ENCODE assay signal across 30 cellular contexts in the genomic region with DNA sequence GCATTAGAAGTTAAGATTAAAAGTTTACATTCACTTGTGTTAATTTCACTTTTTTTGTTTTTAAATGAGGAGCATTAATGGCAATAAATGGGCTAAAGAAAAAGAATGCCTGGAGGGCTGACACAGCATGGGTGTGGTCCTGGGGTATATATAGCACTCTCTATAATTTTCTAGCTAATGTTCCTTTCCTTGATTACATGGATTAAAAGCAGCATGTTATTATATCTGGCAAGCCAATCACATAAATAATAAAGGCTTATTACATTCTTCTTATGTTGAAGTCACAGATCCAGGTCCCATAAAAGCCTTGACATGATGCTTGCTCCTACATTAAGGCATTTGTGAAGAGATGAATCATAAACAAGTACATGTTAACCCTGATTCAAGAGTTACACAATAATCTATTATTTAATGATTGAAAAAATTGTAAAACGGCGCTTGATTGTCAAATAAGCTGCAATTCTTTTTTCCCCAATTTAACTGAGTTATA.
DNase-seq lines count a peak whose midpoint lies in the region; ATAC-seq and TF ChIP-seq lines count a peak whose summit lies in the region.
"Had no signal": no experiment of that assay in that cellular context is flagged by ENCODE, and none has a peak within 500 bp of the region (broad histone marks: within the 10 kb centered on the region; RNA-seq: fewer than 3 reads in every experiment).

No MANE protein-coding gene starts in this region.

- H3K27ac Mint-ChIP-seq in neural progenitor cell (no peak overlapping the region), osteocyte (ENCODE audit: unreplicated experiment) (no peak overlapping the region)
- H3K27ac Mint-ChIP-seq: activated CD8-positive, alpha-beta T cell treated with anti-CD3 and anti-CD28 coated beads for 36 hours; activated naive CD4-positive, alpha-beta T cell treated with anti-CD3 and anti-CD28 coated beads, Interleukin-2, amount 10 ng/mL, durations not matched to agents 7 days and 5 days; CD8-positive, alpha-beta memory T cell; stimulated activated effector memory CD8-positive, alpha-beta T cell treated with anti-CD3 and anti-CD28 coated beads, Interleukin-12 subunit alpha, Interleukin-12 subunit beta, amount 100 ng/mL, for 72 hours; T-helper 2 cell treated with Interferon-gamma antibody and Interleukin-4, amounts not matched to agents 5 μg/mL and 100 μg/mL, for 36 hours had no signal

- H3K4me3 Mint-ChIP-seq in neural progenitor cell = no peak overlapping the region
- no peak overlapping the region for H3K4me3 Mint-ChIP-seq in osteocyte (ENCODE audit: unreplicated experiment)
- H3K4me3 Mint-ChIP-seq: activated CD8-positive, alpha-beta T cell treated with anti-CD3 and anti-CD28 coated beads for 36 hours; activated naive CD4-positive, alpha-beta T cell treated with anti-CD3 and anti-CD28 coated beads, Interleukin-2, amount 10 ng/mL, durations not matched to agents 7 days and 5 days; CD8-positive, alpha-beta memory T cell; stimulated activated effector memory CD8-positive, alpha-beta T cell treated with anti-CD3 and anti-CD28 coated beads, Interleukin-12 subunit alpha, Interleukin-12 subunit beta, amount 100 ng/mL, for 72 hours; T-helper 2 cell treated with Interferon-gamma antibody and Interleukin-4, amounts not matched to agents 5 μg/mL and 100 μg/mL, for 36 hours had no signal

- H3K4me3 ChIP-seq in MG63 (no peak overlapping the region), fibroblast of mammary gland (ENCODE audit: control insufficient read depth, low read depth, low read length) (no peak overlapping the region), neural progenitor cell (peak overlapping the region; percentile 9)
- H3K4me3 ChIP-seq: adrenal gland, body of pancreas, HAP-1, left ventricle myocardium inferior, tibial nerve had no signal

- no peak overlapping the region for H2AFZ ChIP-seq in neural progenitor cell (replicated peaks)

- no peak for TF ChIP-seq CTCF in fibroblast of mammary gland (conservative IDR thresholded peaks at IDR 0.05; ENCODE audit: control insufficient read depth, insufficient read depth, low read depth, low read length)
- no peak for TF ChIP-seq CTCF in neural progenitor cell (IDR thresholded peaks at IDR 0.05)
- TF ChIP-seq CTCF in osteocyte (IDR thresholded peaks at IDR 0.05) = no peak

- H3K27me3 Mint-ChIP-seq in neural progenitor cell (ENCODE audit: insufficient read depth, low read depth) (peaks cover 3% of the 10 kb centered on the region), osteocyte (ENCODE audit: unreplicated experiment) (no peaks in the 10 kb centered on the region)
- H3K27me3 Mint-ChIP-seq: activated CD8-positive, alpha-beta T cell treated with anti-CD3 and anti-CD28 coated beads for 36 hours; activated naive CD4-positive, alpha-beta T cell treated with anti-CD3 and anti-CD28 coated beads, Interleukin-2, amount 10 ng/mL, durations not matched to agents 7 days and 5 days; CD8-positive, alpha-beta memory T cell had no signal

- no peaks in the 10 kb centered on the region for H3K79me2 ChIP-seq in neural progenitor cell (ENCODE audit: low read depth)

- peaks cover 23% of the 10 kb centered on the region for H3K4me1 Mint-ChIP-seq in neural progenitor cell
- H3K4me1 Mint-ChIP-seq in osteocyte (ENCODE audit: unreplicated experiment) = peaks cover 18% of the 10 kb centered on the region
- H3K4me1 Mint-ChIP-seq: activated naive CD4-positive, alpha-beta T cell treated with anti-CD3 and anti-CD28 coated beads, Interleukin-2, amount 10 ng/mL, durations not matched to agents 7 days and 5 days; CD8-positive, alpha-beta memory T cell; stimulated activated effector memory CD8-positive, alpha-beta T cell treated with anti-CD3 and anti-CD28 coated beads, Interleukin-12 subunit alpha, Interleukin-12 subunit beta, amount 100 ng/mL, for 72 hours had no signal

- no peaks in the 10 kb centered on the region for H3F3A ChIP-seq in neural progenitor cell (ENCODE audit: low read depth)

- H3K9me3 ChIP-seq in MG63 (peaks cover 9% of the 10 kb centered on the region), neural progenitor cell (ENCODE audit: low read depth) (no peaks in the 10 kb centered on the region)
- H3K9me3 ChIP-seq: adrenal gland, body of pancreas had no signal

- no peak for ATAC-seq in GM18511 (IDR thresholded peaks at IDR 0.05; ENCODE audit: unreplicated experiment)
- ATAC-seq: activated CD8-positive, alpha-beta T cell treated with anti-CD3 and anti-CD28 coated beads for 36 hours; body of pancreas; PC-3; sciatic nerve; stimulated activated effector memory CD8-positive, alpha-beta T cell treated with anti-CD3 and anti-CD28 coated beads, Interleukin-12 subunit alpha, Interleukin-12 subunit beta, amount 100 ng/mL, for 72 hours had no signal

- H3K4me1 ChIP-seq in neural progenitor cell = peaks cover 15% of the 10 kb centered on the region
- H3K4me1 ChIP-seq: adrenal gland, HAP-1, left ventricle myocardium inferior had no signal

- no peak overlapping the region for H3K27ac ChIP-seq in neural progenitor cell
- H3K27ac ChIP-seq: adrenal gland, body of pancreas, KMS-11, left ventricle myocardium inferior had no signal

- H3K9me3 Mint-ChIP-seq in neural progenitor cell (peaks cover 27% of the 10 kb centered on the region), osteocyte (ENCODE audit: unreplicated experiment) (peaks cover 11% of the 10 kb centered on the region)
- H3K9me3 Mint-ChIP-seq: T-helper 2 cell treated with Interferon-gamma antibody and Interleukin-4, amounts not matched to agents 5 μg/mL and 100 μg/mL, for 36 hours had no signal

- H3K27me3 ChIP-seq in MG63 = no peaks in the 10 kb centered on the region
- no peaks in the 10 kb centered on the region for H3K27me3 ChIP-seq in neural progenitor cell
- H3K27me3 ChIP-seq: adrenal gland, body of pancreas, tibial nerve had no signal

- no peaks in the 10 kb centered on the region for H4K20me1 ChIP-seq in neural progenitor cell (ENCODE audit: low read depth)

- peaks cover 10% of the 10 kb centered on the region for H3K36me3 Mint-ChIP-seq in neural progenitor cell
- peaks cover 3% of the 10 kb centered on the region for H3K36me3 Mint-ChIP-seq in osteocyte (ENCODE audit: unreplicated experiment)
- H3K36me3 Mint-ChIP-seq: activated naive CD4-positive, alpha-beta T cell treated with anti-CD3 and anti-CD28 coated beads, Interleukin-2, amount 10 ng/mL, durations not matched to agents 7 days and 5 days; stimulated activated effector memory CD8-positive, alpha-beta T cell treated with anti-CD3 and anti-CD28 coated beads, Interleukin-12 subunit alpha, Interleukin-12 subunit beta, amount 100 ng/mL, for 72 hours had no signal

- H3K9ac ChIP-seq in neural progenitor cell = no peak overlapping the region
- H3K9ac ChIP-seq: KMS-11 had no signal

- DNase-seq in MG63 = peak; percentile 36
- peak; percentile 58 for DNase-seq in NCI-H2227 (lab: John Stamatoyannopoulos, UW; ENCODE audit: unreplicated experiment)
- DNase-seq in fibroblast of mammary gland (ENCODE audit: low read depth) = peak; percentile 28
- DNase-seq in neural progenitor cell (ENCODE audit: low spot score) = no peak
- no peak for DNase-seq in pons (ENCODE audit: low spot score)
- no peak for DNase-seq in GM19238 (ENCODE audit: insufficient read length, low spot score)
- no peak for DNase-seq in osteocyte (ENCODE audit: extremely low spot score, unreplicated experiment)
- DNase-seq: activated CD4-positive, alpha-beta T cell treated with anti-CD3 and anti-CD28 coated beads for 1 hour; activated CD8-positive, alpha-beta memory T cell treated with anti-CD3 and anti-CD28 coated beads, Interleukin-2, amount 50 U/mL, for 48 hours; activated CD8-positive, alpha-beta T cell treated with anti-CD3 and anti-CD28 coated beads for 36 hours; activated naive CD4-positive, alpha-beta T cell treated with anti-CD3 and anti-CD28 coated beads, Interleukin-2, amount 10 ng/mL, durations not matched to agents 7 days and 5 days; adrenal gland; body of pancreas; CD8-positive, alpha-beta memory T cell; EL; glutamatergic neuron; left ventricle myocardium inferior; MM.1S; NCI-H1694 treated with DMSO at 0.1 percent for 48 hours; NCI-H2171 treated with DMSO at 0.1 percent for 48 hours; NCI-H524 treated with DMSO at 0.1 percent for 48 hours; PC-3; Right ventricle myocardium superior had no signal

- H3K36me3 ChIP-seq in MG63 = no peaks in the 10 kb centered on the region
- no peaks in the 10 kb centered on the region for H3K36me3 ChIP-seq in neural progenitor cell
- H3K36me3 ChIP-seq: adrenal gland, HAP-1, left ventricle myocardium inferior, tibial nerve had no signal

- peak overlapping the region; percentile 55 for H3K4me2 ChIP-seq in neural progenitor cell
- H3K4me2 ChIP-seq: KMS-11 had no signal

Comparison
In these comparisons a context has a peak if more than half of its experiments do, and no peak if none do; other contexts are left out.
1. DNase-seq: peak in MG63 (single experiment), NCI-H2227 (single experiment) and fibroblast of mammary gland (single experiment); none in neural progenitor cell (single experiment), pons (single experiment), GM19238 (single experiment) and osteocyte (single experiment).